ENCODE assay signal across 1 cellular context in the genomic region with DNA sequence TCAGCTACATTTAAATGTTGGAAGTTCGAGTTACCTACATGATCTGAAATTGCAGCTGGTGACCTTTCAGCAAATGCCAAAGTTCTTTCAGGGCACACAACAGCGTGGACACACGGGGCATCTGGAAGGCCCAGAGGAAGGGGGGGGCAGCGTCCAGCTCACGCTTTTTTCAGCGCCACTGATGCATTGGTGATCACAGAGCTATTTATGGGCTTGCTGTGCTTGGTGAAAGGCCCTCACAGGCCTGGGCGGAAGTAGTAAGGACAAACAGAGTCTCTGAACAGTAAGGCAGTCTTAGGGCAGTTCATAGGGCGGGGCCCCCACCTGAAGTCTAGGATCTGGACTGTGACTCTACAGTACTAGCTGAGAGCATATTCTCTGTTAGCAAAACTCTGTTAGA.
TF ChIP-seq lines count a peak whose summit lies in the region.

No MANE protein-coding gene starts in this region.

TF ChIP-seq in HepG2, 621 proteins besides CTCF, POLR2A, EP300 and RAD21 (continued from another document and continues in another):
- TF ChIP-seq, protein P1, sequence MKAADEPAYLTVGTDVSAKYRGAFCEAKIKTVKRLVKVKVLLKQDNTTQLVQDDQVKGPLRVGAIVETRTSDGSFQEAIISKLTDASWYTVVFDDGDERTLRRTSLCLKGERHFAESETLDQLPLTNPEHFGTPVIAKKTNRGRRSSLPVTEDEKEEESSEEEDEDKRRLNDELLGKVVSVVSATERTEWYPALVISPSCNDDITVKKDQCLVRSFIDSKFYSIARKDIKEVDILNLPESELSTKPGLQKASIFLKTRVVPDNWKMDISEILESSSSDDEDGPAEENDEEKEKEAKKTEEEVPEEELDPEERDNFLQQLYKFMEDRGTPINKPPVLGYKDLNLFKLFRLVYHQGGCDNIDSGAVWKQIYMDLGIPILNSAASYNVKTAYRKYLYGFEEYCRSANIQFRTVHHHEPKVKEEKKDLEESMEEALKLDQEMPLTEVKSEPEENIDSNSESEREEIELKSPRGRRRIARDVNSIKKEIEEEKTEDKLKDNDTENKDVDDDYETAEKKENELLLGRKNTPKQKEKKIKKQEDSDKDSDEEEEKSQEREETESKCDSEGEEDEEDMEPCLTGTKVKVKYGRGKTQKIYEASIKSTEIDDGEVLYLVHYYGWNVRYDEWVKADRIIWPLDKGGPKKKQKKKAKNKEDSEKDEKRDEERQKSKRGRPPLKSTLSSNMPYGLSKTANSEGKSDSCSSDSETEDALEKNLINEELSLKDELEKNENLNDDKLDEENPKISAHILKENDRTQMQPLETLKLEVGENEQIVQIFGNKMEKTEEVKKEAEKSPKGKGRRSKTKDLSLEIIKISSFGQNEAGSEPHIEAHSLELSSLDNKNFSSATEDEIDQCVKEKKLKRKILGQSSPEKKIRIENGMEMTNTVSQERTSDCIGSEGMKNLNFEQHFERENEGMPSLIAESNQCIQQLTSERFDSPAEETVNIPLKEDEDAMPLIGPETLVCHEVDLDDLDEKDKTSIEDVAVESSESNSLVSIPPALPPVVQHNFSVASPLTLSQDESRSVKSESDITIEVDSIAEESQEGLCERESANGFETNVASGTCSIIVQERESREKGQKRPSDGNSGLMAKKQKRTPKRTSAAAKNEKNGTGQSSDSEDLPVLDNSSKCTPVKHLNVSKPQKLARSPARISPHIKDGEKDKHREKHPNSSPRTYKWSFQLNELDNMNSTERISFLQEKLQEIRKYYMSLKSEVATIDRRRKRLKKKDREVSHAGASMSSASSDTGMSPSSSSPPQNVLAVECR (CRISPR knock-in tag; IDR thresholded peaks at IDR 0.05; ENCODE audit: borderline replicate concordance): 0 out of 2 replicates have a peak, but pooled peaks have one; percentile 29
- TF ChIP-seq KDM1A (CRISPR knock-in tag; IDR thresholded peaks at IDR 0.05) (no peak), ZFX (CRISPR knock-in tag; IDR thresholded peaks at IDR 0.05; ENCODE audit: low read depth) (peak; percentile 76), HIVEP1 (CRISPR knock-in tag; IDR thresholded peaks at IDR 0.05) (no peak), SUZ12 (IDR thresholded peaks at IDR 0.05; ENCODE audit: low read depth, low read length) (no peak), PRDM15 (CRISPR knock-in tag; IDR thresholded peaks at IDR 0.05) (no peak), ZNF431 (CRISPR knock-in tag; IDR thresholded peaks at IDR 0.05; ENCODE audit: borderline replicate concordance, low read depth) (no peak), ZNF17 (CRISPR knock-in tag; IDR thresholded peaks at IDR 0.05) (no peak), HIC2 (CRISPR knock-in tag; IDR thresholded peaks at IDR 0.05; ENCODE audit: low read depth) (0 out of 2 replicates have a peak, but pooled peaks have one; percentile 24), DR1 (CRISPR knock-in tag; IDR thresholded peaks at IDR 0.05) (no peak), PAXIP1 (CRISPR knock-in tag; conservative IDR thresholded peaks at IDR 0.05) (0 out of 2 replicates have a peak, but pooled peaks have one; percentile 51), ATF7 (IDR thresholded peaks at IDR 0.05) (no peak), ATF7 (CRISPR knock-in tag; IDR thresholded peaks at IDR 0.05) (0 out of 2 replicates have a peak, but pooled peaks have one; percentile 51), ZNF761 (CRISPR knock-in tag; conservative IDR thresholded peaks at IDR 0.05) (no peak), ZNF709 (CRISPR knock-in tag; IDR thresholded peaks at IDR 0.05) (no peak)
- TF ChIP-seq, protein P2, sequence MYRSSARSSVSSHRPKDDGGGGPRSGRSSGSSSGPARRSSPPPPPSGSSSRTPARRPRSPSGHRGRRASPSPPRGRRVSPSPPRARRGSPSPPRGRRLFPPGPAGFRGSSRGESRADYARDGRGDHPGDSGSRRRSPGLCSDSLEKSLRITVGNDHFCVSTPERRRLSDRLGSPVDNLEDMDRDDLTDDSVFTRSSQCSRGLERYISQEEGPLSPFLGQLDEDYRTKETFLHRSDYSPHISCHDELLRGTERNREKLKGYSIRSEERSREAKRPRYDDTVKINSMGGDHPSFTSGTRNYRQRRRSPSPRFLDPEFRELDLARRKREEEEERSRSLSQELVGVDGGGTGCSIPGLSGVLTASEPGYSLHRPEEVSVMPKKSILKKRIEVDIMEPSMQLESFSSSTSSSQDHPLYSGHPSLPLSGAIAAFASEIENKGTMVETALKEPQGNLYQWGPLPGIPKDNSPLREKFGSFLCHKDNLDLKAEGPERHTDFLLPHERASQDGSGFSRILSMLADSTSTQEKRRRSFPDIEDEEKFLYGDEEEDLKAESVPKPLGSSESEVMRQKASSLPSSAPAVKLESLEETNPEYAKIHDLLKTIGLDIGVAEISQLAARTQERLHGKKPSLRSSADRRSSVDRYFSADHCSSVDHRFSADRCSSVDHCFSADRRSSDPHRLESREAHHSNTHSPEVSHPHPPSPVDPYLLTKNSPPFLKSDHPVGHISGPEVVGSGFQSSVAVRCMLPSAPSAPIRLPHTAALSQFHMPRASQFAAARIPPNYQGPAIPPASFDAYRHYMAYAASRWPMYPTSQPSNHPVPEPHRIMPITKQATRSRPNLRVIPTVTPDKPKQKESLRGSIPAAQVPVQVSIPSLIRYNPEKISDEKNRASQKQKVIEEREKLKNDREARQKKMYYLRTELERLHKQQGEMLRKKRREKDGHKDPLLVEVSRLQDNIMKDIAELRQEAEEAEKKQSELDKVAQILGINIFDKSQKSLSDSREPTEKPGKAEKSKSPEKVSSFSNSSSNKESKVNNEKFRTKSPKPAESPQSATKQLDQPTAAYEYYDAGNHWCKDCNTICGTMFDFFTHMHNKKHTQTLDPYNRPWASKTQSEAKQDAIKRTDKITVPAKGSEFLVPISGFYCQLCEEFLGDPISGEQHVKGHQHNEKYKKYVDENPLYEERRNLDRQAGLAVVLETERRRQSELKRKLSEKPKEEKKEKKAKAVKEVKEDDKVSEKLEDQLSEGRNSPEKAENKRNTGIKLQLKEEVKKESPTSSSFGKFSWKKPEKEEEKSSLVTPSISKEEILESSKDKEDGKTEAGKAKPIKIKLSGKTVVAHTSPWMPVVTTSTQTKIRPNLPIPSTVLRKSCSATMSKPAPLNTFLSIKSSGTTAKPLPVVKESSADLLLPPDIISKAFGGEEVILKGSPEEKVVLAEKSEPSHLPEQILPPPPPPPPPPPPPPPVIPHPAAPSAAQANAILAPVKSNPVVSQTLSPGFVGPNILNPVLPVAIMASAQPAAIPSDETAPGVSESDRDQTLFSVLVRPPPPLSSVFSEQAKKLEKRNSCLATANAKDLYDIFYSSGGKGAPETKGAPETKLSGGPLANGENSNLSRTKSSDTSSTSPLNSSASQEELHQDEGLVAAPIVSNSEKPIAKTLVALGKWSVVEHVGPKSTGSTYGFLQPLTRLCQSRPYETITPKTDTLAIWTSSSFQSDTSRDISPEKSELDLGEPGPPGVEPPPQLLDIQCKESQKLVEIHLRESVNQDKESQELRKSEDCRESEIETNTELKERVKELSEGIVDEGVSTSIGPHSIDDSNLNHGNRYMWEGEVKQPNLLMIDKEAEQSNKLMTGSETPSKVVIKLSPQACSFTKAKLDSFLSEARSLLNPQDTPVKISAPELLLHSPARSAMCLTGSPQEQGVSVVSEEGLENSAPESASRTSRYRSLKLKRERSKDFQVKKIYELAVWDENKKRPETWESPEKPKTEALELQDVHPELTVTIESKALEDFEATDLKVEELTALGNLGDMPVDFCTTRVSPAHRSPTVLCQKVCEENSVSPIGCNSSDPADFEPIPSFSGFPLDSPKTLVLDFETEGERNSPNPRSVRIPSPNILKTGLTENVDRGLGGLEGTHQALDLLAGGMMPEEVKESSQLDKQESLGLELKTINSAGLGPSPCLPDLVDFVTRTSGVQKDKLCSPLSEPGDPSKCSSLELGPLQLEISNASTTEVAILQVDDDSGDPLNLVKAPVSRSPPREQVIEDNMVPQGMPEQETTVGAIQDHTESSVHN (CRISPR knock-in tag; IDR thresholded peaks at IDR 0.05): 0 out of 2 replicates have a peak, but pooled peaks have one; percentile 39
- TF ChIP-seq, protein P3, sequence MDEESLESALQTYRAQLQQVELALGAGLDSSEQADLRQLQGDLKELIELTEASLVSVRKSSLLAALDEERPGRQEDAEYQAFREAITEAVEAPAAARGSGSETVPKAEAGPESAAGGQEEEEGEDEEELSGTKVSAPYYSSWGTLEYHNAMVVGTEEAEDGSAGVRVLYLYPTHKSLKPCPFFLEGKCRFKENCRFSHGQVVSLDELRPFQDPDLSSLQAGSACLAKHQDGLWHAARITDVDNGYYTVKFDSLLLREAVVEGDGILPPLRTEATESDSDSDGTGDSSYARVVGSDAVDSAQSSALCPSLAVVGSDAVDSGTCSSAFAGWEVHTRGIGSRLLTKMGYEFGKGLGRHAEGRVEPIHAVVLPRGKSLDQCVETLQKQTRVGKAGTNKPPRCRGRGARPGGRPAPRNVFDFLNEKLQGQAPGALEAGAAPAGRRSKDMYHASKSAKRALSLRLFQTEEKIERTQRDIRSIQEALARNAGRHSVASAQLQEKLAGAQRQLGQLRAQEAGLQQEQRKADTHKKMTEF (CRISPR knock-in tag; IDR thresholded peaks at IDR 0.05): no peak
